In the genomic region with DNA sequence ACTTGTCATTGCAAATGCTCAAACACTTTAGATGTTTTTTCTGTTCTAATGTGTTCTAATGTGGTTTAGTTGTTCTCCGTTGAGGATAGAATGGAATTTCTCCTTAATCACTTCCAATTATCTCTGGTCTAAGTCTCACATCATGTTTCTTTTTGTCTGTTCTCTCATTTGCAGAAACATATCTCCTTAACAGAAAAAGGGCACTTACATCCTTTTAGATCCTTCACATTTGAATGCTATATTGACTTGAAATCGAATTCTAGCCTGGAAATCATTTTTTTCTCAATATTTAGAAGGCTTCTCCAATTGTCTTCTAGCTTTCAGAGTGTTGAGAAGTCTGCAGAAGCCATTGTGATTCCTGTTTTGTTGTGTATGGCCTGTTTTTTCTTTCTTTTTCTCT, we compare ENCODE assay signal across 35 cellular contexts. TPM values are rescaled to one million over a fixed set of nuclear protein-coding genes. Genes with fewer than 3 reads are reported as not detected.
"Had no signal": no experiment of that assay in that cellular context is flagged by ENCODE, and none has a peak within 500 bp of the region (broad histone marks: within the 10 kb centered on the region; RNA-seq: fewer than 3 reads in every experiment).

No MANE protein-coding gene starts in this region.

- H3K9me3 Mint-ChIP-seq: activated naive CD4-positive, alpha-beta T cell treated with anti-CD3 and anti-CD28 coated beads for 36 hours; activated T-helper 17 cell treated with anti-CD3 and anti-CD28 coated beads, Interleukin-2, amount 50 U/mL, for 72 hours; brain had no signal

- H3K27ac ChIP-seq: adrenal gland, breast epithelium, cardiac muscle cell, colonic mucosa, epithelial cell of prostate, esophagus squamous epithelium, gastroesophageal sphincter, heart right ventricle, hepatocyte, WERI-Rb-1 had no signal

- H3K4me1 ChIP-seq: adrenal gland, breast epithelium, colonic mucosa, esophagus squamous epithelium, gastroesophageal sphincter had no signal

- H3K36me3 ChIP-seq: adrenal gland, breast epithelium, cardiac muscle cell, colonic mucosa, esophagus squamous epithelium, gastroesophageal sphincter, heart right ventricle, WERI-Rb-1 had no signal

- H3K27me3 ChIP-seq: adrenal gland, breast epithelium, cardiac muscle cell, colonic mucosa, esophagus squamous epithelium, gastroesophageal sphincter, heart right ventricle, hepatocyte had no signal

- H3K9me3 ChIP-seq: adrenal gland, breast epithelium, colonic mucosa, esophagus squamous epithelium, gastroesophageal sphincter, heart right ventricle had no signal

- H3K36me3 Mint-ChIP-seq: brain had no signal

- H2AFZ ChIP-seq: hepatocyte had no signal

- H3K4me2 ChIP-seq: hepatocyte had no signal

- H3K4me3 Mint-ChIP-seq: activated B cell treated with CpG ODN at 0.5 μM for 24 hours; activated CD8-positive, alpha-beta T cell treated with anti-CD3 and anti-CD28 coated beads for 36 hours; activated naive CD4-positive, alpha-beta T cell treated with anti-CD3 and anti-CD28 coated beads for 36 hours; activated T-helper 17 cell treated with anti-CD3 and anti-CD28 coated beads, Interleukin-2, amount 50 U/mL, for 72 hours; brain had no signal

- H3K4me1 Mint-ChIP-seq: brain had no signal

- H3K27me3 Mint-ChIP-seq: activated B cell treated with CpG ODN at 0.5 μM for 24 hours; activated CD8-positive, alpha-beta T cell treated with anti-CD3 and anti-CD28 coated beads for 36 hours; activated T-helper 17 cell treated with anti-CD3 and anti-CD28 coated beads, Interleukin-2, amount 50 U/mL, for 72 hours; brain had no signal

- ATAC-seq: activated CD4-positive, CD25-positive, alpha-beta regulatory T cell treated with anti-CD3 and anti-CD28 coated beads, Interleukin-2, amount 50 U/mL, for 24 hours; activated CD8-positive, alpha-beta T cell treated with anti-CD3 and anti-CD28 coated beads for 36 hours; activated naive CD4-positive, alpha-beta T cell treated with anti-CD3 and anti-CD28 coated beads, Interleukin-2, amount 50 U/mL, for 72 hours; activated T-cell treated with anti-CD3 and anti-CD28 coated beads, Interleukin-2, amount 50 U/mL, for 4 hours; activated T-helper 17 cell treated with anti-CD3 and anti-CD28 coated beads, Interleukin-2, amount 50 U/mL, for 72 hours; gastroesophageal sphincter; heart right ventricle had no signal

- H3K4me3 ChIP-seq: adrenal gland, breast epithelium, cardiac muscle cell, colonic mucosa, esophagus squamous epithelium, gastroesophageal sphincter, heart right ventricle, hepatocyte had no signal

- H3K79me2 ChIP-seq: hepatocyte had no signal

- DNase-seq: activated B cell treated with CpG ODN at 0.5 μM for 24 hours; activated CD4-positive, alpha-beta T cell treated with anti-CD3 and anti-CD28 coated beads for 48 hours; activated CD4-positive, alpha-beta T cell treated with anti-CD3 and anti-CD28 coated beads, Interleukin-2, amount 50 U/mL, for 1 hour; activated CD4-positive, alpha-beta T cell treated with anti-CD3 and anti-CD28 coated beads, Interleukin-2, amount 50 U/mL, for 48 hours; activated CD8-positive, alpha-beta memory T cell treated with anti-CD3 and anti-CD28 coated beads for 24 hours; activated CD8-positive, alpha-beta T cell treated with anti-CD3 and anti-CD28 coated beads for 36 hours; activated effector memory CD4-positive, alpha-beta T cell treated with Interleukin-2 at 50 U/mL for 16 hours; activated gamma-delta T cell treated with Interleukin-2 at 50 U/mL for 16 hours; activated naive CD4-positive, alpha-beta T cell treated with anti-CD3 and anti-CD28 coated beads for 36 hours; activated T-cell treated with anti-CD3 and anti-CD28 coated beads, Interleukin-2, amount 50 U/mL, for 4 hours; adrenal gland; amygdala; aorta; central memory CD4-positive, alpha-beta T cell; cerebellar nuclear complex; colonic mucosa; effector CD8-positive, alpha-beta T cell; esophagus squamous epithelium; foreskin melanocyte; heart right ventricle; T-helper 1 cell; T1000; WERI-Rb-1 had no signal

- H3K27ac Mint-ChIP-seq: activated B cell treated with CpG ODN at 0.5 μM for 24 hours; activated CD8-positive, alpha-beta T cell treated with anti-CD3 and anti-CD28 coated beads for 36 hours; activated naive CD4-positive, alpha-beta T cell treated with anti-CD3 and anti-CD28 coated beads for 36 hours; activated naive CD4-positive, alpha-beta T cell treated with anti-CD3 and anti-CD28 coated beads, Interleukin-2, amount 50 U/mL, for 72 hours; activated T-helper 17 cell treated with anti-CD3 and anti-CD28 coated beads, Interleukin-2, amount 50 U/mL, for 72 hours; brain had no signal

- FAIRE-seq: endometrium, endothelial cell of umbilical vein had no signal

RNA-seq across cellular contexts. Expression of a gene that starts 7.3 kb away (rescaled TPM):
- total RNA-seq: fibroblast of lung had no signal
- polyA plus RNA-seq: fibroblast of lung had no signal
